In genomic region chr10:104028823-104029527, GRCh38 we compare ENCODE assay signal across 16 cellular contexts. TPM values are rescaled to one million over a fixed set of nuclear protein-coding genes. Genes with fewer than 3 reads are reported as not detected.
DNase-seq lines count a peak whose midpoint lies in the region; ATAC-seq, FAIRE-seq and TF ChIP-seq lines count a peak whose summit lies in the region.
"Had no signal": no experiment of that assay in that cellular context is flagged by ENCODE, and none has a peak within 500 bp of the region (broad histone marks: within the 10 kb centered on the region; RNA-seq: fewer than 3 reads in every experiment).

No MANE protein-coding gene starts in this region.

- dilution Hi-C loops in keratinocyte (cut with MboI; ENCODE audit: extremely low pct_ligation_motif_present, low sequenced_read_pairs) = no loop called here

- H3K4me1 Mint-ChIP-seq in activated naive CD8-positive, alpha-beta T cell (ENCODE audit: low read depth) = peaks cover 3% of the 10 kb centered on the region
- no peaks in the 10 kb centered on the region for H3K4me1 Mint-ChIP-seq in activated naive CD8-positive, alpha-beta T cell treated with anti-CD3 and anti-CD28 coated beads for 36 hours

- ATAC-seq in Right ventricle myocardium superior (ENCODE audit: poor library complexity) (peak; percentile 61), HG02642 (IDR thresholded peaks at IDR 0.05; ENCODE audit: poor library complexity, unreplicated experiment) (no peak)

- TF ChIP-seq CTCF in keratinocyte (optimal IDR thresholded peaks at IDR 0.05 in 1 of 3, IDR thresholded peaks at IDR 0.05 in 1 of 3, conservative IDR thresholded peaks at IDR 0.05 in 1 of 3; ENCODE audit: extremely low read depth in 1 of 3, insufficient read depth in 2 of 3, low read length in 3 of 3) (no peak), testis (IDR thresholded peaks at IDR 0.05) (no peak), tibial nerve (IDR thresholded peaks at IDR 0.05) (no peak)

- H4K20me1 ChIP-seq in keratinocyte (ENCODE audit: control insufficient read depth, extremely low read depth, insufficient read depth, low read length) = peaks cover 7% of the 10 kb centered on the region

- no peak overlapping the region for H3K4me3 Mint-ChIP-seq in activated naive CD8-positive, alpha-beta T cell
- no peak overlapping the region for H3K4me3 Mint-ChIP-seq in activated naive CD8-positive, alpha-beta T cell treated with anti-CD3 and anti-CD28 coated beads for 36 hours
- H3K4me3 Mint-ChIP-seq: H9 had no signal

- intact Hi-C loops in Right ventricle myocardium superior (cut with DNase I) (no loop called here), testis (cut with DNase I; ENCODE audit: low total_unique reads) (no loop called here), posterior vena cava (cut with DNase I) (no loop called here)

- H3K9me3 Mint-ChIP-seq in activated naive CD8-positive, alpha-beta T cell (ENCODE audit: low read depth) = no peaks in the 10 kb centered on the region
- no peaks in the 10 kb centered on the region for H3K9me3 Mint-ChIP-seq in activated naive CD8-positive, alpha-beta T cell treated with anti-CD3 and anti-CD28 coated beads for 36 hours
- H3K9me3 Mint-ChIP-seq: H9 had no signal

- H3K4me1 ChIP-seq in keratinocyte (ENCODE audit: control insufficient read depth, extremely low read depth, insufficient read depth, low read length) (no peaks in the 10 kb centered on the region), testis (no peaks in the 10 kb centered on the region), tibial nerve (no peaks in the 10 kb centered on the region)

- H3K36me3 ChIP-seq in keratinocyte (ENCODE audit: control insufficient read depth in 2 of 2, extremely low read depth in 1 of 2, insufficient read depth in 2 of 2, low read length in 2 of 2) (peaks cover 30 to 46% of the 10 kb centered on the region in 2 experiments), testis (ENCODE audit: low read depth, missing control alignments) (no peaks in the 10 kb centered on the region), tibial nerve (peaks cover 0 to 74% (median 0%) of the 10 kb centered on the region in 3 donors)

- TF ChIP-seq EP300 in tibial nerve (IDR thresholded peaks at IDR 0.05) = no peak

- H3K27ac ChIP-seq in keratinocyte (ENCODE audit: control insufficient read depth, insufficient read depth, low read length) (peak overlapping the region; percentile 38), testis (peak overlapping the region; percentile 22 to 62), tibial nerve (peak overlapping the region in 1 of 4 donors; percentile 1)

- FAIRE-seq in keratinocyte (lab: Jason Lieb, UNC) = no peak
- FAIRE-seq: G401.6, GM12891 had no signal

- H3K36me3 Mint-ChIP-seq in activated naive CD8-positive, alpha-beta T cell = peaks cover 7% of the 10 kb centered on the region
- no peaks in the 10 kb centered on the region for H3K36me3 Mint-ChIP-seq in activated naive CD8-positive, alpha-beta T cell treated with anti-CD3 and anti-CD28 coated beads for 36 hours

- no peaks in the 10 kb centered on the region for H3K79me2 ChIP-seq in keratinocyte (ENCODE audit: control insufficient read depth, insufficient read depth, low read length)

- no peaks in the 10 kb centered on the region for H3K9me1 ChIP-seq in keratinocyte (ENCODE audit: control insufficient read depth, extremely low read depth, insufficient read depth, low read length)

- no peaks in the 10 kb centered on the region for H3K27me3 ChIP-seq in keratinocyte (ENCODE audit: control insufficient read depth, extremely low read depth, insufficient read depth, low read length)
- H3K27me3 ChIP-seq in testis = no peaks in the 10 kb centered on the region
- H3K27me3 ChIP-seq in tibial nerve = no peaks in the 10 kb centered on the region

- no peak overlapping the region for H3K4me3 ChIP-seq in keratinocyte (ENCODE audit: control insufficient read depth in 2 of 3, extremely low read depth in 1 of 3, insufficient read depth in 2 of 3, low read depth in 1 of 3, low read length in 3 of 3)
- no peak overlapping the region for H3K4me3 ChIP-seq in testis
- no peak overlapping the region for H3K4me3 ChIP-seq in tibial nerve

- no peak overlapping the region for H3K4me2 ChIP-seq in keratinocyte (ENCODE audit: control insufficient read depth, extremely low read depth, insufficient read depth, low read depth, low read length)

- no peaks in the 10 kb centered on the region for H3K9me3 ChIP-seq in keratinocyte (ENCODE audit: control insufficient read depth, low read depth, low read length)
- no peaks in the 10 kb centered on the region for H3K9me3 ChIP-seq in testis
- no peaks in the 10 kb centered on the region for H3K9me3 ChIP-seq in tibial nerve

- DNase-seq in activated naive CD8-positive, alpha-beta T cell treated with anti-CD3 and anti-CD28 coated beads for 36 hours = no peak
- DNase-seq in Right ventricle myocardium superior (no peak), keratinocyte (ENCODE audit: low read depth, low spot score) (no peak), testis (no peak), tibial nerve (ENCODE audit: low spot score in 2 of 2) (no peak), posterior vena cava (ENCODE audit: low spot score) (no peak)
- DNase-seq: DMS79 treated with DMSO at 0.1 percent for 48 hours, NCI-H1930, NCI-H2171, SHP77 had no signal

- H3K9ac ChIP-seq in keratinocyte (ENCODE audit: control insufficient read depth, extremely low read depth, insufficient read depth, low read length) = no peak overlapping the region

- H3K27me3 Mint-ChIP-seq in activated naive CD8-positive, alpha-beta T cell = no peaks in the 10 kb centered on the region
- no peaks in the 10 kb centered on the region for H3K27me3 Mint-ChIP-seq in activated naive CD8-positive, alpha-beta T cell treated with anti-CD3 and anti-CD28 coated beads for 36 hours

- no peak overlapping the region for H2AFZ ChIP-seq in keratinocyte (ENCODE audit: control insufficient read depth, low read length)

- peak overlapping the region; percentile 25 for H3K27ac Mint-ChIP-seq in activated naive CD8-positive, alpha-beta T cell
- no peak overlapping the region for H3K27ac Mint-ChIP-seq in activated naive CD8-positive, alpha-beta T cell treated with anti-CD3 and anti-CD28 coated beads for 36 hours
- H3K27ac Mint-ChIP-seq: H9 had no signal

- WGBS in testis, 2 donors = 41 to 60% methylated on average over 4 of the region's 4 CpGs
- WGBS in tibial nerve, 2 donors = 61 to 64% methylated on average over 4 of the region's 4 CpGs

- TF ChIP-seq POLR2A in testis (IDR thresholded peaks at IDR 0.05) (no peak), tibial nerve (IDR thresholded peaks at IDR 0.05) (no peak)

RNA-seq across cellular contexts. Expression of gene COL17A1, which starts 56.7 kb away (rescaled TPM):
- not detected for total RNA-seq in activated naive CD8-positive, alpha-beta T cell treated with anti-CD3 and anti-CD28 coated beads for 36 hours
- total RNA-seq in Right ventricle myocardium superior (not detected), testis (10 to 100 TPM in 1 of 2 donors, 1 to 10 TPM in 1; 7.1 to 30.6 TPM), tibial nerve (under 1 TPM in 3 of 4 donors, not detected in 1; under 0.01 to 0.59 (median 0.22) TPM), posterior vena cava (under 1 TPM; 0.48 to 0.88 TPM)
- polyA plus RNA-seq in keratinocyte (2,386 to 3,374 TPM (median 2,587 TPM) in 3 replicates), testis (ENCODE audit: insufficient read depth, low read depth, low replicate concordance) (17.1 TPM)
- polyA plus RNA-seq in keratinocyte (2011; ENCODE audit: low read depth) = 1,575 TPM
- 607 and 731 TPM in 2 replicates for polyA plus RNA-seq in keratinocyte (2011; cell fraction: cytosol; rRNA removed)
- polyA plus RNA-seq in keratinocyte (2011; cell fraction: nucleus; rRNA removed) = 5,094 and 5,558 TPM in 2 replicates
- 1,046 and 1,745 TPM in 2 replicates for polyA plus RNA-seq in keratinocyte (2012; ENCODE audit: low replicate concordance)
- 1,846 to 2,703 TPM (median 1,967 TPM) in 3 replicates for polyA minus RNA-seq in keratinocyte
- 838 TPM for polyA minus RNA-seq in keratinocyte (2011; cell fraction: cytosol; rRNA and poly(A)+ RNA removed)
- 2,909 and 4,339 TPM in 2 replicates for polyA minus RNA-seq in keratinocyte (2011; cell fraction: nucleus; rRNA and poly(A)+ RNA removed)
- total RNA-seq: NCI-H460 had no signal
